ENCODE assay signal across 8 cellular contexts in genomic region chr10:89207181-89207800, GRCh38. TPM values are rescaled to one million over a fixed set of nuclear protein-coding genes. Genes with fewer than 3 reads are reported as not detected.
DNase-seq lines count a peak whose midpoint lies in the region; ATAC-seq and TF ChIP-seq lines count a peak whose summit lies in the region.

CH25H (minus strand) TSS chr10:89207317; CDS start chr10:89207292, 25 bp downstream.

- peaks cover 56% of the 10 kb centered on the region for H3K27me3 Mint-ChIP-seq in activated naive CD4-positive, alpha-beta T cell treated with anti-CD3 and anti-CD28 coated beads, Interleukin-2, amount 10 ng/mL, durations not matched to agents 7 days and 5 days
- H3K27me3 Mint-ChIP-seq in nephron (ENCODE audit: low read depth), result no peaks in the 10 kb centered on the region

- peak within 1 kb of the TSS; percentile 24 for H3K27ac Mint-ChIP-seq in activated naive CD4-positive, alpha-beta T cell treated with anti-CD3 and anti-CD28 coated beads, Interleukin-2, amount 10 ng/mL, durations not matched to agents 7 days and 5 days
- no peak within 1 kb of the TSS for H3K27ac Mint-ChIP-seq in nephron

- H3K27me3 ChIP-seq in gastroesophageal sphincter, result no peaks in the 10 kb centered on the region

- peaks cover 17% of the 10 kb centered on the region for H3K4me1 Mint-ChIP-seq in activated naive CD4-positive, alpha-beta T cell treated with anti-CD3 and anti-CD28 coated beads, Interleukin-2, amount 10 ng/mL, durations not matched to agents 7 days and 5 days
- peaks cover 16% of the 10 kb centered on the region for H3K4me1 Mint-ChIP-seq in nephron

- H3K36me3 Mint-ChIP-seq in activated naive CD4-positive, alpha-beta T cell treated with anti-CD3 and anti-CD28 coated beads, Interleukin-2, amount 10 ng/mL, durations not matched to agents 7 days and 5 days, result no peaks in the 10 kb centered on the region
- no peaks in the 10 kb centered on the region for H3K36me3 Mint-ChIP-seq in nephron (ENCODE audit: low read depth)

- H3K4me3 Mint-ChIP-seq in activated naive CD4-positive, alpha-beta T cell treated with anti-CD3 and anti-CD28 coated beads, Interleukin-2, amount 10 ng/mL, durations not matched to agents 7 days and 5 days, result peak within 1 kb of the TSS; percentile 61
- peak within 1 kb of the TSS; percentile 79 to 84 (median 82) for H3K4me3 Mint-ChIP-seq in nephron

- H3K27ac ChIP-seq in gastroesophageal sphincter, result peak within 1 kb of the TSS; percentile 4 to 83 (median 72)

- WGBS in gastroesophageal sphincter (ENCODE audit: low coverage in 1 of 2), 2 donors, result 0 to 1% methylated on average over 20 to 24 of the region's 28 CpGs

- H3K36me3 ChIP-seq in gastroesophageal sphincter, result no peaks in the 10 kb centered on the region

- no peaks in the 10 kb centered on the region for H3K9me3 Mint-ChIP-seq in activated naive CD4-positive, alpha-beta T cell treated with anti-CD3 and anti-CD28 coated beads, Interleukin-2, amount 10 ng/mL, durations not matched to agents 7 days and 5 days
- H3K9me3 Mint-ChIP-seq in nephron, result no peaks in the 10 kb centered on the region

- DNase-seq in NCI-H82 (lab: John Stamatoyannopoulos, UW) (peak; percentile 42), NCI-H82 treated with DMSO at 0.1 percent for 48 hours (lab: John Stamatoyannopoulos, UW; ENCODE audit: unreplicated experiment) (no peak), NCI-H748 (lab: John Stamatoyannopoulos, UW; ENCODE audit: unreplicated experiment) (peak; percentile 82), superior temporal gyrus (ENCODE audit: extremely low spot score) (peak; percentile 91)
- DNase-seq in activated naive CD4-positive, alpha-beta T cell treated with anti-CD3 and anti-CD28 coated beads, Interleukin-2, amount 10 ng/mL, durations not matched to agents 7 days and 5 days, result peak; percentile 57

- TF ChIP-seq CTCF in gastroesophageal sphincter (IDR thresholded peaks at IDR 0.05), result no peak
- no peak for TF ChIP-seq CTCF in nephron (IDR thresholded peaks at IDR 0.05; ENCODE audit: unreplicated experiment in 3 of 3)

- peak; percentile 83 for ATAC-seq in gastroesophageal sphincter
- ATAC-seq in HG03378 (IDR thresholded peaks at IDR 0.05; ENCODE audit: unreplicated experiment), result no peak

- TF ChIP-seq EP300 in gastroesophageal sphincter (IDR thresholded peaks at IDR 0.05), result no peak

- no peaks in the 10 kb centered on the region for H3K9me3 ChIP-seq in gastroesophageal sphincter

- TF ChIP-seq POLR2A in gastroesophageal sphincter (IDR thresholded peaks at IDR 0.05), result peak; percentile 13 to 38

- peaks cover 0 to 23% (median 11%) of the 10 kb centered on the region in 3 donors for H3K4me1 ChIP-seq in gastroesophageal sphincter

- peak within 1 kb of the TSS; percentile 32 to 58 for H3K4me3 ChIP-seq in gastroesophageal sphincter

- CTCF ChIA-PET in activated naive CD4-positive, alpha-beta T cell treated with anti-CD3 and anti-CD28 coated beads, Interleukin-2, amount 10 ng/mL, durations not matched to agents 7 days and 5 days (lab: Charles Lee), result interaction anchor here (0.7 to 6.1 kb wide), 9 partner anchors 8 to 371 kb away, joined by 3 to 63 read pairs (median 6); no protein-coding TSS in a partner anchor

RNA-seq across cellular contexts. Expression of gene CH25H, which starts in this region (rescaled TPM):
- 10 to 100 TPM in 1 of 4 donors, 1 to 10 TPM in 2, under 1 TPM in 1; 0.93 to 16.8 (median 1.5) TPM for total RNA-seq in gastroesophageal sphincter
